Comparison of ENCODE assay signal across 1 cellular context in the genomic region with DNA sequence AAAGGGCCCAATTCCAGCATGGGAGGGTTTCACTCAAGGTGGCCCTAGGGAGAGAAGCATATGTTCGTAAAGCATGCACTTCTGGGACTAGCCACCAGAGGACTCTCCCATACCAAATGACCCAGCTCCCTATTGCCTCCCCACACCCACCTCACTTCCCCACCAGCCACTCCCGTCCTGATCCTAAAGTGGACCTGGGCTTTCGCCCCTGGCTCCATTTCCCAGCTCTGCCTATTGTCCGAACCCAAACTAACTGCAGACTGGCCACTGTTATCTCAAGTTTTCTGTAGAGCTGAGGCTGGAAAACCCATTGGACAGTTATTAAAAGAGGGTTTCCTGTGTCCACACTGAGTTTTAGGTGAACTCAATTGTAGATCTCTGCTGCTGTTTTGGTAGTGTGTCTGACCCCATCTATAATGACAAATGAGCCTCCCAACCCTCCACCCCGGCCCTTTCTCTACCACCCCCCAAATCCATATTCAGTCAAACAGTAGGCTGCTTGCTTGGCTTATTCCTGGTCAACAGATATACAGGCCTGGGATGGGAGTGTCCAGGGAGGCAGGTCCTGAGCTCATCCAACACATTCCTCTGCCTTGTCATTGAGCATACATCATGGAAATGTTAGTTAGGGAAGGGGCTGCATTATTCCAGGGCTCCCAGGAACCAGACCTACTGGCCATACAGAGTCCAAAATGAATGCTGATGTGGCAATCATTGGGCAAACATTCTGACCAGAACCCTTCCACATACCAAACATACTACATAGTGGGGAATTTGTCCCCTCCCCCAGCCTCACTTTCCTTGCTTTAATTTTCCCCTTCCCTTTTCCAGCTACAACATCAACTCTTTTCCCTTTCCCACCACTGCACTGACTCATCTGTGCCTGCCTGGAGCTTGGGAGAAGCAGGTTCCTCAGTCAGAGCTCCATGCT.
TF ChIP-seq lines count a peak whose summit lies in the region.

No MANE protein-coding gene starts in this region.

TF ChIP-seq in HepG2, 621 proteins besides CTCF, POLR2A, EP300 and RAD21 (continued from another document and continues in another):
- TF ChIP-seq, protein P1, sequence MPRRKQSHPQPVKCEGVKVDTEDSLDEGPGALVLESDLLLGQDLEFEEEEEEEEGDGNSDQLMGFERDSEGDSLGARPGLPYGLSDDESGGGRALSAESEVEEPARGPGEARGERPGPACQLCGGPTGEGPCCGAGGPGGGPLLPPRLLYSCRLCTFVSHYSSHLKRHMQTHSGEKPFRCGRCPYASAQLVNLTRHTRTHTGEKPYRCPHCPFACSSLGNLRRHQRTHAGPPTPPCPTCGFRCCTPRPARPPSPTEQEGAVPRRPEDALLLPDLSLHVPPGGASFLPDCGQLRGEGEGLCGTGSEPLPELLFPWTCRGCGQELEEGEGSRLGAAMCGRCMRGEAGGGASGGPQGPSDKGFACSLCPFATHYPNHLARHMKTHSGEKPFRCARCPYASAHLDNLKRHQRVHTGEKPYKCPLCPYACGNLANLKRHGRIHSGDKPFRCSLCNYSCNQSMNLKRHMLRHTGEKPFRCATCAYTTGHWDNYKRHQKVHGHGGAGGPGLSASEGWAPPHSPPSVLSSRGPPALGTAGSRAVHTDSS (CRISPR knock-in tag; conservative IDR thresholded peaks at IDR 0.05) = no peak
- TF ChIP-seq MEF2D (CRISPR knock-in tag; IDR thresholded peaks at IDR 0.05) = no peak
- TF ChIP-seq ZFP90 (CRISPR knock-in tag; IDR thresholded peaks at IDR 0.05; ENCODE audit: borderline replicate concordance) = no peak
- no peak for TF ChIP-seq ATM (IDR thresholded peaks at IDR 0.05; ENCODE audit: borderline replicate concordance)
- TF ChIP-seq FIP1L1 (IDR thresholded peaks at IDR 0.05; ENCODE audit: borderline replicate concordance, insufficient read depth, low read depth, low read length) = no peak
- TF ChIP-seq, protein P2, sequence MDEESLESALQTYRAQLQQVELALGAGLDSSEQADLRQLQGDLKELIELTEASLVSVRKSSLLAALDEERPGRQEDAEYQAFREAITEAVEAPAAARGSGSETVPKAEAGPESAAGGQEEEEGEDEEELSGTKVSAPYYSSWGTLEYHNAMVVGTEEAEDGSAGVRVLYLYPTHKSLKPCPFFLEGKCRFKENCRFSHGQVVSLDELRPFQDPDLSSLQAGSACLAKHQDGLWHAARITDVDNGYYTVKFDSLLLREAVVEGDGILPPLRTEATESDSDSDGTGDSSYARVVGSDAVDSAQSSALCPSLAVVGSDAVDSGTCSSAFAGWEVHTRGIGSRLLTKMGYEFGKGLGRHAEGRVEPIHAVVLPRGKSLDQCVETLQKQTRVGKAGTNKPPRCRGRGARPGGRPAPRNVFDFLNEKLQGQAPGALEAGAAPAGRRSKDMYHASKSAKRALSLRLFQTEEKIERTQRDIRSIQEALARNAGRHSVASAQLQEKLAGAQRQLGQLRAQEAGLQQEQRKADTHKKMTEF (CRISPR knock-in tag; IDR thresholded peaks at IDR 0.05) = peak; percentile 53
- TF ChIP-seq MAFF (IDR thresholded peaks at IDR 0.05; ENCODE audit: low read depth, low read length) = peak; percentile 70
- TF ChIP-seq ZNF564 (CRISPR knock-in tag; IDR thresholded peaks at IDR 0.05) = no peak
- no peak for TF ChIP-seq MBNL3 (CRISPR knock-in tag; conservative IDR thresholded peaks at IDR 0.05)
- TF ChIP-seq, protein P3, sequence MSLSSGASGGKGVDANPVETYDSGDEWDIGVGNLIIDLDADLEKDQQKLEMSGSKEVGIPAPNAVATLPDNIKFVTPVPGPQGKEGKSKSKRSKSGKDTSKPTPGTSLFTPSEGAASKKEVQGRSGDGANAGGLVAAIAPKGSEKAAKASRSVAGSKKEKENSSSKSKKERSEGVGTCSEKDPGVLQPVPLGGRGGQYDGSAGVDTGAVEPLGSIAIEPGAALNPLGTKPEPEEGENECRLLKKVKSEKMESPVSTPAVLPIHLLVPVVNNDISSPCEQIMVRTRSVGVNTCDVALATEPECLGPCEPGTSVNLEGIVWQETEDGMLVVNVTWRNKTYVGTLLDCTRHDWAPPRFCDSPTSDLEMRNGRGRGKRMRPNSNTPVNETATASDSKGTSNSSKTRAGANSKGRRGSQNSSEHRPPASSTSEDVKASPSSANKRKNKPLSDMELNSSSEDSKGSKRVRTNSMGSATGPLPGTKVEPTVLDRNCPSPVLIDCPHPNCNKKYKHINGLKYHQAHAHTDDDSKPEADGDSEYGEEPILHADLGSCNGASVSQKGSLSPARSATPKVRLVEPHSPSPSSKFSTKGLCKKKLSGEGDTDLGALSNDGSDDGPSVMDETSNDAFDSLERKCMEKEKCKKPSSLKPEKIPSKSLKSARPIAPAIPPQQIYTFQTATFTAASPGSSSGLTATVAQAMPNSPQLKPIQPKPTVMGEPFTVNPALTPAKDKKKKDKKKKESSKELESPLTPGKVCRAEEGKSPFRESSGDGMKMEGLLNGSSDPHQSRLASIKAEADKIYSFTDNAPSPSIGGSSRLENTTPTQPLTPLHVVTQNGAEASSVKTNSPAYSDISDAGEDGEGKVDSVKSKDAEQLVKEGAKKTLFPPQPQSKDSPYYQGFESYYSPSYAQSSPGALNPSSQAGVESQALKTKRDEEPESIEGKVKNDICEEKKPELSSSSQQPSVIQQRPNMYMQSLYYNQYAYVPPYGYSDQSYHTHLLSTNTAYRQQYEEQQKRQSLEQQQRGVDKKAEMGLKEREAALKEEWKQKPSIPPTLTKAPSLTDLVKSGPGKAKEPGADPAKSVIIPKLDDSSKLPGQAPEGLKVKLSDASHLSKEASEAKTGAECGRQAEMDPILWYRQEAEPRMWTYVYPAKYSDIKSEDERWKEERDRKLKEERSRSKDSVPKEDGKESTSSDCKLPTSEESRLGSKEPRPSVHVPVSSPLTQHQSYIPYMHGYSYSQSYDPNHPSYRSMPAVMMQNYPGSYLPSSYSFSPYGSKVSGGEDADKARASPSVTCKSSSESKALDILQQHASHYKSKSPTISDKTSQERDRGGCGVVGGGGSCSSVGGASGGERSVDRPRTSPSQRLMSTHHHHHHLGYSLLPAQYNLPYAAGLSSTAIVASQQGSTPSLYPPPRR (CRISPR knock-in tag; IDR thresholded peaks at IDR 0.05; ENCODE audit: borderline replicate concordance) = no peak
- TF ChIP-seq, protein P4, sequence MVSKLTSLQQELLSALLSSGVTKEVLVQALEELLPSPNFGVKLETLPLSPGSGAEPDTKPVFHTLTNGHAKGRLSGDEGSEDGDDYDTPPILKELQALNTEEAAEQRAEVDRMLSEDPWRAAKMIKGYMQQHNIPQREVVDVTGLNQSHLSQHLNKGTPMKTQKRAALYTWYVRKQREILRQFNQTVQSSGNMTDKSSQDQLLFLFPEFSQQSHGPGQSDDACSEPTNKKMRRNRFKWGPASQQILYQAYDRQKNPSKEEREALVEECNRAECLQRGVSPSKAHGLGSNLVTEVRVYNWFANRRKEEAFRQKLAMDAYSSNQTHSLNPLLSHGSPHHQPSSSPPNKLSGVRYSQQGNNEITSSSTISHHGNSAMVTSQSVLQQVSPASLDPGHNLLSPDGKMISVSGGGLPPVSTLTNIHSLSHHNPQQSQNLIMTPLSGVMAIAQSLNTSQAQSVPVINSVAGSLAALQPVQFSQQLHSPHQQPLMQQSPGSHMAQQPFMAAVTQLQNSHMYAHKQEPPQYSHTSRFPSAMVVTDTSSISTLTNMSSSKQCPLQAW (CRISPR knock-in tag; IDR thresholded peaks at IDR 0.05) = no peak; the same call in 1 of the 2 replicates
- TF ChIP-seq REL (CRISPR knock-in tag; conservative IDR thresholded peaks at IDR 0.05) = no peak
- no peak for TF ChIP-seq SOX13 (IDR thresholded peaks at IDR 0.05)
- TF ChIP-seq SOX13 (CRISPR knock-in tag; conservative IDR thresholded peaks at IDR 0.05 in 1 of 2, IDR thresholded peaks at IDR 0.05 in 1 of 2) = peak in 1 of 2 experiments; percentile 53; a peak in 1 of 4 replicates
- TF ChIP-seq ZNF230 (CRISPR knock-in tag; IDR thresholded peaks at IDR 0.05) = no peak
- TF ChIP-seq, protein P5, sequence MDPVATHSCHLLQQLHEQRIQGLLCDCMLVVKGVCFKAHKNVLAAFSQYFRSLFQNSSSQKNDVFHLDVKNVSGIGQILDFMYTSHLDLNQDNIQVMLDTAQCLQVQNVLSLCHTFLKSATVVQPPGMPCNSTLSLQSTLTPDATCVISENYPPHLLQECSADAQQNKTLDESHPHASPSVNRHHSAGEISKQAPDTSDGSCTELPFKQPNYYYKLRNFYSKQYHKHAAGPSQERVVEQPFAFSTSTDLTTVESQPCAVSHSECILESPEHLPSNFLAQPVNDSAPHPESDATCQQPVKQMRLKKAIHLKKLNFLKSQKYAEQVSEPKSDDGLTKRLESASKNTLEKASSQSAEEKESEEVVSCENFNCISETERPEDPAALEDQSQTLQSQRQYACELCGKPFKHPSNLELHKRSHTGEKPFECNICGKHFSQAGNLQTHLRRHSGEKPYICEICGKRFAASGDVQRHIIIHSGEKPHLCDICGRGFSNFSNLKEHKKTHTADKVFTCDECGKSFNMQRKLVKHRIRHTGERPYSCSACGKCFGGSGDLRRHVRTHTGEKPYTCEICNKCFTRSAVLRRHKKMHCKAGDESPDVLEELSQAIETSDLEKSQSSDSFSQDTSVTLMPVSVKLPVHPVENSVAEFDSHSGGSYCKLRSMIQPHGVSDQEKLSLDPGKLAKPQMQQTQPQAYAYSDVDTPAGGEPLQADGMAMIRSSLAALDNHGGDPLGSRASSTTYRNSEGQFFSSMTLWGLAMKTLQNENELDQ (CRISPR knock-in tag; IDR thresholded peaks at IDR 0.05; ENCODE audit: borderline replicate concordance) = no peak
- no peak; the same call in 1 of the 2 replicates for TF ChIP-seq TGIF2 (CRISPR knock-in tag; IDR thresholded peaks at IDR 0.05)
- TF ChIP-seq CEBPB (IDR thresholded peaks at IDR 0.05; ENCODE audit: borderline replicate concordance, low read depth, low read length) = peak; percentile 95
- TF ChIP-seq HIVEP1 (CRISPR knock-in tag; IDR thresholded peaks at IDR 0.05) = no peak
- TF ChIP-seq SIN3A (IDR thresholded peaks at IDR 0.05; ENCODE audit: borderline replicate concordance, low read depth, low read length) = no peak
- TF ChIP-seq, protein P6, sequence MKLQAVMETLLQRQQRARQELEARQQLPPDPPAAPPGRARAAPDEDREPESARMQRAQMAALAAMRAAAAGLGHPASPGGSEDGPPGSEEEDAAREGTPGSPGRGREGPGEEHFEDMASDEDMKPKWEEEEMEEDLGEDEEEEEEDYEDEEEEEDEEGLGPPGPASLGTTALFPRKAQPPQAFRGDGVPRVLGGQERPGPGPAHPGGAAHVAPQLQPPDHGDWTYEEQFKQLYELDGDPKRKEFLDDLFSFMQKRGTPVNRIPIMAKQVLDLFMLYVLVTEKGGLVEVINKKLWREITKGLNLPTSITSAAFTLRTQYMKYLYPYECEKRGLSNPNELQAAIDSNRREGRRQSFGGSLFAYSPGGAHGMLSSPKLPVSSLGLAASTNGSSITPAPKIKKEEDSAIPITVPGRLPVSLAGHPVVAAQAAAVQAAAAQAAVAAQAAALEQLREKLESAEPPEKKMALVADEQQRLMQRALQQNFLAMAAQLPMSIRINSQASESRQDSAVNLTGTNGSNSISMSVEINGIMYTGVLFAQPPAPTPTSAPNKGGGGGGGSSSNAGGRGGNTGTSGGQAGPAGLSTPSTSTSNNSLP (IDR thresholded peaks at IDR 0.05; ENCODE audit: low read depth, low read length) = 0 out of 2 replicates have a peak, but pooled peaks have one; percentile 30
- TF ChIP-seq, protein P7, sequence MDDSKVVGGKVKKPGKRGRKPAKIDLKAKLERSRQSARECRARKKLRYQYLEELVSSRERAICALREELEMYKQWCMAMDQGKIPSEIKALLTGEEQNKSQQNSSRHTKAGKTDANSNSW (CRISPR knock-in tag; IDR thresholded peaks at IDR 0.05; ENCODE audit: borderline replicate concordance) = no peak
- no peak for TF ChIP-seq POLR2AphosphoS5 (IDR thresholded peaks at IDR 0.05; ENCODE audit: low read depth, low read length)
- no peak for TF ChIP-seq MAFG (CRISPR knock-in tag; IDR thresholded peaks at IDR 0.05)
- no peak for TF ChIP-seq FOSL1 (CRISPR knock-in tag; IDR thresholded peaks at IDR 0.05; ENCODE audit: borderline replicate concordance)
- no peak for TF ChIP-seq ZNF343 (CRISPR knock-in tag; IDR thresholded peaks at IDR 0.05)
- TF ChIP-seq NR1H2 (CRISPR knock-in tag; IDR thresholded peaks at IDR 0.05; ENCODE audit: borderline replicate concordance, low read depth) = no peak
- TF ChIP-seq, protein P8, sequence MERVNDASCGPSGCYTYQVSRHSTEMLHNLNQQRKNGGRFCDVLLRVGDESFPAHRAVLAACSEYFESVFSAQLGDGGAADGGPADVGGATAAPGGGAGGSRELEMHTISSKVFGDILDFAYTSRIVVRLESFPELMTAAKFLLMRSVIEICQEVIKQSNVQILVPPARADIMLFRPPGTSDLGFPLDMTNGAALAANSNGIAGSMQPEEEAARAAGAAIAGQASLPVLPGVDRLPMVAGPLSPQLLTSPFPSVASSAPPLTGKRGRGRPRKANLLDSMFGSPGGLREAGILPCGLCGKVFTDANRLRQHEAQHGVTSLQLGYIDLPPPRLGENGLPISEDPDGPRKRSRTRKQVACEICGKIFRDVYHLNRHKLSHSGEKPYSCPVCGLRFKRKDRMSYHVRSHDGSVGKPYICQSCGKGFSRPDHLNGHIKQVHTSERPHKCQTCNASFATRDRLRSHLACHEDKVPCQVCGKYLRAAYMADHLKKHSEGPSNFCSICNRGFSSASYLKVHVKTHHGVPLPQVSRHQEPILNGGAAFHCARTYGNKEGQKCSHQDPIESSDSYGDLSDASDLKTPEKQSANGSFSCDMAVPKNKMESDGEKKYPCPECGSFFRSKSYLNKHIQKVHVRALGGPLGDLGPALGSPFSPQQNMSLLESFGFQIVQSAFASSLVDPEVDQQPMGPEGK (CRISPR knock-in tag; IDR thresholded peaks at IDR 0.05) = peak; percentile 61
- no peak for TF ChIP-seq ZFX (CRISPR knock-in tag; IDR thresholded peaks at IDR 0.05; ENCODE audit: low read depth)
- TF ChIP-seq, protein P9, sequence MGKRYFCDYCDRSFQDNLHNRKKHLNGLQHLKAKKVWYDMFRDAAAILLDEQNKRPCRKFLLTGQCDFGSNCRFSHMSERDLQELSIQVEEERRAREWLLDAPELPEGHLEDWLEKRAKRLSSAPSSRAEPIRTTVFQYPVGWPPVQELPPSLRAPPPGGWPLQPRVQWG (CRISPR knock-in tag; IDR thresholded peaks at IDR 0.05; ENCODE audit: borderline replicate concordance, low read depth) = no peak
- TF ChIP-seq NKX3-1 (CRISPR knock-in tag; IDR thresholded peaks at IDR 0.05) = no peak
- TF ChIP-seq GPN1 (CRISPR knock-in tag; IDR thresholded peaks at IDR 0.05; ENCODE audit: borderline replicate concordance) = no peak
- no peak for TF ChIP-seq ZSCAN29 (CRISPR knock-in tag; conservative IDR thresholded peaks at IDR 0.05)
- TF ChIP-seq ZNF235 (CRISPR knock-in tag; IDR thresholded peaks at IDR 0.05; ENCODE audit: borderline replicate concordance) = no peak
- TF ChIP-seq, protein P10, sequence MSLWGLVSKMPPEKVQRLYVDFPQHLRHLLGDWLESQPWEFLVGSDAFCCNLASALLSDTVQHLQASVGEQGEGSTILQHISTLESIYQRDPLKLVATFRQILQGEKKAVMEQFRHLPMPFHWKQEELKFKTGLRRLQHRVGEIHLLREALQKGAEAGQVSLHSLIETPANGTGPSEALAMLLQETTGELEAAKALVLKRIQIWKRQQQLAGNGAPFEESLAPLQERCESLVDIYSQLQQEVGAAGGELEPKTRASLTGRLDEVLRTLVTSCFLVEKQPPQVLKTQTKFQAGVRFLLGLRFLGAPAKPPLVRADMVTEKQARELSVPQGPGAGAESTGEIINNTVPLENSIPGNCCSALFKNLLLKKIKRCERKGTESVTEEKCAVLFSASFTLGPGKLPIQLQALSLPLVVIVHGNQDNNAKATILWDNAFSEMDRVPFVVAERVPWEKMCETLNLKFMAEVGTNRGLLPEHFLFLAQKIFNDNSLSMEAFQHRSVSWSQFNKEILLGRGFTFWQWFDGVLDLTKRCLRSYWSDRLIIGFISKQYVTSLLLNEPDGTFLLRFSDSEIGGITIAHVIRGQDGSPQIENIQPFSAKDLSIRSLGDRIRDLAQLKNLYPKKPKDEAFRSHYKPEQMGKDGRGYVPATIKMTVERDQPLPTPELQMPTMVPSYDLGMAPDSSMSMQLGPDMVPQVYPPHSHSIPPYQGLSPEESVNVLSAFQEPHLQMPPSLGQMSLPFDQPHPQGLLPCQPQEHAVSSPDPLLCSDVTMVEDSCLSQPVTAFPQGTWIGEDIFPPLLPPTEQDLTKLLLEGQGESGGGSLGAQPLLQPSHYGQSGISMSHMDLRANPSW (CRISPR knock-in tag; IDR thresholded peaks at IDR 0.05; ENCODE audit: borderline replicate concordance) = no peak
